8 cellular contexts compared by ENCODE assay signal in the genomic region with DNA sequence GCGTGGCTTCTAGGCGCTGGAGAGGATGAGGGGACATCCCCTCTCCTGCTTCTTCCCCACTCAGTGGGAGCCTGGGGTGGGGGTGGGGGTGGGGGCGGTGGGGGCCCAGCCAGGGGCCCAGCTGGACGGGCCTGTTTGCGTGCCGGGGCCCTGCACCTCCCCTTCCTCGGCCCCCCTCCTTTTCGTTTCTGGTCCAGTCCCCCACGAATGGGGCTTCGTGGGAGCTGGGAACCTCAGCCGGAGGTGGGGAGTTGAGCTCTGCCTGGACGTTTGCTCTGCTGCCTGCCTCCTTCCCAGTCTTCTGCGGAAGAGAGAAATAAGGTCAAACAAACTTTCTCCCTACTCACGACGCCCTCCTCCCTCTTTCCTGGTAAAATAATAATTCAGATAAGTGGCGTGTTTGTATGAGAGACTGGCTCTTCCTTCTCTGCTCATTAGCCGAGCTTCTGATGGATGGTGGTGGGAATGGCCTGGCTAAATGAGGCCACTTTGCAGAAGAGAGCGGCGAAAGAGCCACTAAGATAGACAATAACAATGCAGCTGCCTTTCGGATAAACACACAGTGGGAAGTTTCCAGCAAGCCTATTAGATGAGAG. TPM values are rescaled to one million over a fixed set of nuclear protein-coding genes. Genes with fewer than 3 reads are reported as not detected.
DNase-seq lines count a peak whose midpoint lies in the region; ATAC-seq, FAIRE-seq and TF ChIP-seq lines count a peak whose summit lies in the region.

No MANE protein-coding gene starts in this region.

- peak overlapping the region; percentile 98 for H3K9ac ChIP-seq in Karpas-422 (ENCODE audit: low read length)

- peak overlapping the region; percentile 94 for H3K4me3 ChIP-seq in A549
- peak overlapping the region; percentile 94 for H3K4me3 ChIP-seq in Karpas-422 (ENCODE audit: low read length)
- peak overlapping the region; percentile 69 to 70 for H3K4me3 ChIP-seq in muscle layer of duodenum (ENCODE audit: low read depth in 1 of 2, low read length in 2 of 2)
- H3K4me3 ChIP-seq in urinary bladder (ENCODE audit: low read depth, low read length) = peak overlapping the region; percentile 99

- H3K9me3 Mint-ChIP-seq in activated B cell treated with CpG ODN at 0.5 μM for 24 hours = no peaks in the 10 kb centered on the region

- TF ChIP-seq CTCF in A549 (IDR thresholded peaks at IDR 0.05) (no peak), activated B cell treated with CpG ODN at 0.5 μM for 24 hours (IDR thresholded peaks at IDR 0.05) (no peak)

- no peaks in the 10 kb centered on the region for H3K27me3 Mint-ChIP-seq in activated B cell treated with CpG ODN at 0.5 μM for 24 hours

- 1% methylated on average over 16 of the region's 20 CpGs for WGBS in A549 (ENCODE audit: missing lambda C conversion rate)
- WGBS in urinary bladder = 3% methylated on average over 20 of the region's 20 CpGs

- peak overlapping the region; percentile 70 for H3K27ac Mint-ChIP-seq in activated B cell treated with CpG ODN at 0.5 μM for 24 hours

- peaks cover 47% of the 10 kb centered on the region for H3K79me2 ChIP-seq in Karpas-422 (ENCODE audit: low read length)

- no peak for FAIRE-seq in A549 (lab: Jason Lieb, UNC)
- FAIRE-seq in GM12892 (lab: Jason Lieb, UNC) = no peak

- H3K27ac ChIP-seq in A549 = peak overlapping the region; percentile 98 to 100
- H3K27ac ChIP-seq in Karpas-422 (ENCODE audit: low read length) = peak overlapping the region; percentile 98
- H3K27ac ChIP-seq in muscle layer of duodenum (ENCODE audit: low read length) = peak overlapping the region; percentile 65
- peak overlapping the region; percentile 94 for H3K27ac ChIP-seq in urinary bladder (ENCODE audit: low read depth)

- no peaks in the 10 kb centered on the region for H3K27me3 ChIP-seq in Karpas-422 (ENCODE audit: low read length)
- no peaks in the 10 kb centered on the region for H3K27me3 ChIP-seq in muscle layer of duodenum (ENCODE audit: low read depth, low read length)

- TF ChIP-seq POLR2A in A549 (IDR thresholded peaks at IDR 0.05; ENCODE audit: low read length) (no peak), GM12892 (IDR thresholded peaks at IDR 0.05; ENCODE audit: low read depth, low read length) (no peak)

- peaks cover 6% of the 10 kb centered on the region for H3K36me3 Mint-ChIP-seq in activated B cell treated with CpG ODN at 0.5 μM for 24 hours (ENCODE audit: low read depth)

- intact Hi-C loops in activated B cell treated with CpG ODN at 0.5 μM for 24 hours (cut with micrococcal nuclease) = loop anchor here (2.0 to 10.0 kb wide), 3 partner anchors 74 to 226 kb away; a partner anchor contains a TSS

- POLR2A ChIA-PET in A549 (lab: Yijun Ruan, JAX) (interaction anchor here (0.7 to 1.5 kb wide), 2 partner anchors 12 to 283 kb away, joined by 3 to 4 read pairs; no protein-coding TSS in a partner anchor), activated B cell treated with CpG ODN at 0.5 μM for 24 hours (lab: Charles Lee) (interaction anchor here (0.7 kb wide), 1 partner anchor 30 kb away, joined by 3 read pairs; no protein-coding TSS in a partner anchor)

- no peak overlapping the region for H2AFZ ChIP-seq in Karpas-422 (ENCODE audit: low read length)

- ATAC-seq in A549 (peak; percentile 53 to 69), activated B cell treated with CpG ODN at 0.5 μM for 24 hours (ENCODE audit: low read depth) (no peak), esophagus mucosa (peak; percentile 17)

- peaks cover 5% of the 10 kb centered on the region; the same call in 1 of the 2 replicates for H4K20me1 ChIP-seq in Karpas-422 (ENCODE audit: insufficient read depth, low read depth, low read length)

- CTCF ChIA-PET in A549 (lab: Yijun Ruan, JAX) = no interaction called here
- CTCF ChIA-PET in activated B cell treated with CpG ODN at 0.5 μM for 24 hours (lab: Charles Lee) = no interaction called here

- TF ChIP-seq RAD21 in A549 (conservative IDR thresholded peaks at IDR 0.05 in 1 of 2, IDR thresholded peaks at IDR 0.05 in 1 of 2) = no peak

- peaks cover 14% of the 10 kb centered on the region for H3K4me1 ChIP-seq in A549
- H3K4me1 ChIP-seq in Karpas-422 (ENCODE audit: low read length) = peaks cover 66% of the 10 kb centered on the region
- H3K4me1 ChIP-seq in muscle layer of duodenum (ENCODE audit: control insufficient read depth in 1 of 2, insufficient read depth in 2 of 2, low read length in 2 of 2) = peaks cover 12 to 29% of the 10 kb centered on the region in 2 donors
- H3K4me1 ChIP-seq in urinary bladder (ENCODE audit: insufficient read depth) = no peaks in the 10 kb centered on the region

- H3K36me3 ChIP-seq in Karpas-422 (ENCODE audit: insufficient read depth, low read length) = peaks cover 25% of the 10 kb centered on the region
- H3K36me3 ChIP-seq in muscle layer of duodenum (ENCODE audit: control insufficient read depth in 1 of 2, insufficient read depth in 2 of 2, low read length in 2 of 2) = peaks cover 0 to 7% of the 10 kb centered on the region in 2 donors
- no peaks in the 10 kb centered on the region for H3K36me3 ChIP-seq in urinary bladder (ENCODE audit: insufficient read depth)

- H3K4me3 Mint-ChIP-seq in activated B cell treated with CpG ODN at 0.5 μM for 24 hours = peak overlapping the region; percentile 87

- H3K9me2 ChIP-seq in Karpas-422 (replicated peaks; ENCODE audit: insufficient read depth, low read length) = no peaks in the 10 kb centered on the region

- DNase-seq in A549 (ENCODE audit: low read depth in 1 of 2, low spot score in 1 of 2) (peak; percentile 29 to 65), GM12892 (ENCODE audit: insufficient read length) (peak; percentile 48), Karpas-422 (peak; percentile 66), activated B cell treated with CpG ODN at 0.5 μM for 24 hours (no peak), germinal center (ENCODE audit: low spot score) (no peak)

- no peak for TF ChIP-seq EP300 in A549 (IDR thresholded peaks at IDR 0.05)

- H3K4me1 Mint-ChIP-seq in activated B cell treated with CpG ODN at 0.5 μM for 24 hours = peaks cover 30% of the 10 kb centered on the region

- no peaks in the 10 kb centered on the region for H3K9me3 ChIP-seq in A549
- no peaks in the 10 kb centered on the region for H3K9me3 ChIP-seq in Karpas-422 (ENCODE audit: low read length)
- H3K9me3 ChIP-seq in muscle layer of duodenum (ENCODE audit: control insufficient read depth in 1 of 2, low read length in 2 of 2) = no peaks in the 10 kb centered on the region

- peak overlapping the region; percentile 92 for H3K4me2 ChIP-seq in A549
- H3K4me2 ChIP-seq in Karpas-422 (ENCODE audit: low read depth, low read length, poor library complexity, severe bottlenecking) = peak overlapping the region; percentile 100

TF ChIP-seq in A549, 52 proteins besides CTCF, POLR2A, EP300 and RAD21 (continues in another document):
- no peak for TF ChIP-seq GATA3 (IDR thresholded peaks at IDR 0.05; ENCODE audit: borderline replicate concordance)
- no peak for TF ChIP-seq CHD4 (IDR thresholded peaks at IDR 0.05; ENCODE audit: borderline replicate concordance)
- no peak for TF ChIP-seq POLR2AphosphoS2 (conservative IDR thresholded peaks at IDR 0.05; ENCODE audit: low read length)
- no peak for TF ChIP-seq JUN (IDR thresholded peaks at IDR 0.05)
- no peak for TF ChIP-seq HDAC2 (IDR thresholded peaks at IDR 0.05)
- TF ChIP-seq FOSL2 (IDR thresholded peaks at IDR 0.05) = no peak
- TF ChIP-seq FOSL2 (CRISPR knock-in tag; IDR thresholded peaks at IDR 0.05) = no peak
- TF ChIP-seq, protein P1, sequence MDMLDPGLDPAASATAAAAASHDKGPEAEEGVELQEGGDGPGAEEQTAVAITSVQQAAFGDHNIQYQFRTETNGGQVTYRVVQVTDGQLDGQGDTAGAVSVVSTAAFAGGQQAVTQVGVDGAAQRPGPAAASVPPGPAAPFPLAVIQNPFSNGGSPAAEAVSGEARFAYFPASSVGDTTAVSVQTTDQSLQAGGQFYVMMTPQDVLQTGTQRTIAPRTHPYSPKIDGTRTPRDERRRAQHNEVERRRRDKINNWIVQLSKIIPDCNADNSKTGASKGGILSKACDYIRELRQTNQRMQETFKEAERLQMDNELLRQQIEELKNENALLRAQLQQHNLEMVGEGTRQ (IDR thresholded peaks at IDR 0.05) = no peak
- no peak for TF ChIP-seq CBX8 (IDR thresholded peaks at IDR 0.05)
- no peak for TF ChIP-seq SMC3 (IDR thresholded peaks at IDR 0.05)
- no peak for TF ChIP-seq KDM5A (IDR thresholded peaks at IDR 0.05)
- TF ChIP-seq, protein P2, sequence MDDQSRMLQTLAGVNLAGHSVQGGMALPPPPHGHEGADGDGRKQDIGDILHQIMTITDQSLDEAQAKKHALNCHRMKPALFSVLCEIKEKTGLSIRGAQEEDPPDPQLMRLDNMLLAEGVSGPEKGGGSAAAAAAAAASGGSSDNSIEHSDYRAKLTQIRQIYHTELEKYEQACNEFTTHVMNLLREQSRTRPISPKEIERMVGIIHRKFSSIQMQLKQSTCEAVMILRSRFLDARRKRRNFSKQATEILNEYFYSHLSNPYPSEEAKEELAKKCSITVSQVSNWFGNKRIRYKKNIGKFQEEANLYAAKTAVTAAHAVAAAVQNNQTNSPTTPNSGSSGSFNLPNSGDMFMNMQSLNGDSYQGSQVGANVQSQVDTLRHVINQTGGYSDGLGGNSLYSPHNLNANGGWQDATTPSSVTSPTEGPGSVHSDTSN (IDR thresholded peaks at IDR 0.05) = no peak
- no peak for TF ChIP-seq TP53 (CRISPR knock-in tag; IDR thresholded peaks at IDR 0.05)
- TF ChIP-seq, protein P3, sequence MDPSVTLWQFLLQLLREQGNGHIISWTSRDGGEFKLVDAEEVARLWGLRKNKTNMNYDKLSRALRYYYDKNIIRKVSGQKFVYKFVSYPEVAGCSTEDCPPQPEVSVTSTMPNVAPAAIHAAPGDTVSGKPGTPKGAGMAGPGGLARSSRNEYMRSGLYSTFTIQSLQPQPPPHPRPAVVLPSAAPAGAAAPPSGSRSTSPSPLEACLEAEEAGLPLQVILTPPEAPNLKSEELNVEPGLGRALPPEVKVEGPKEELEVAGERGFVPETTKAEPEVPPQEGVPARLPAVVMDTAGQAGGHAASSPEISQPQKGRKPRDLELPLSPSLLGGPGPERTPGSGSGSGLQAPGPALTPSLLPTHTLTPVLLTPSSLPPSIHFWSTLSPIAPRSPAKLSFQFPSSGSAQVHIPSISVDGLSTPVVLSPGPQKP (IDR thresholded peaks at IDR 0.05; ENCODE audit: low read depth, low read length) = no peak
- TF ChIP-seq RFX5 (IDR thresholded peaks at IDR 0.05) = no peak
- no peak for TF ChIP-seq RARB (CRISPR knock-in tag; IDR thresholded peaks at IDR 0.05)

RNA-seq across cellular contexts. Expression of a gene that starts 0.8 kb away (rescaled TPM):
- polyA plus RNA-seq in A549 (2011; rRNA removed) = 65.6 and 74.1 TPM in 2 replicates
- 30.1 and 31.6 TPM in 2 replicates for polyA plus RNA-seq in A549 (2012; cell fraction: cytosol; rRNA removed)
- polyA plus RNA-seq in A549 (2012; cell fraction: nucleus; rRNA removed) = 16.1 and 42.3 TPM in 2 replicates
- 45.3 to 52.7 TPM (median 49.3 TPM) in 3 replicates for polyA plus RNA-seq in A549 (2017; fragmentation: RNase III; extraction: RNeasy Plus Mini Kit Qiagen cat#74134 plus additional on column Dnase treatment)
- polyA minus RNA-seq in A549 (2011; rRNA and poly(A)+ RNA removed) = 34.5 and 46.8 TPM in 2 replicates
- polyA plus RNA-seq in GM12892 (2012; ENCODE audit: missing spikeins) = 38.1 TPM
- total RNA-seq in Karpas-422 (2014; rRNA removed; shearing (Covaris generic); ENCODE audit: low replicate concordance) = 97.9 and 149 TPM in 2 replicates
- total RNA-seq in activated B cell treated with CpG ODN at 0.5 μM for 24 hours = 26.2 and 26.8 TPM in 2 replicates
- total RNA-seq in esophagus mucosa = 44.4 TPM
- total RNA-seq in urinary bladder = 62.3 TPM
- 28.0 TPM for polyA plus RNA-seq in urinary bladder

Comparison
In these comparisons a context has a peak if more than half of its experiments do, and no peak if none do; other contexts are left out.
1. DNase-seq: peak in A549 (2 of 2), GM12892 (single experiment) and Karpas-422 (single experiment); none in activated B cell treated with CpG ODN at 0.5 μM for 24 hours (single experiment) and germinal center (single experiment).
2. Peak in every context shown above with its lines, with median percentiles within 50 percentile points of each other: H3K27ac ChIP-seq and H3K4me3 ChIP-seq.